27 cellular contexts compared by ENCODE assay signal in genomic region chr1:157951219-157951618, GRCh38. TPM values are rescaled to one million over a fixed set of nuclear protein-coding genes. Genes with fewer than 3 reads are reported as not detected.
A peak's percentile ranks its signal among the peaks of the same experiment; 100 is the strongest.
DNase-seq lines count a peak whose midpoint lies in the region; ATAC-seq, FAIRE-seq and TF ChIP-seq lines count a peak whose summit lies in the region.
"Had no signal": no experiment of that assay in that cellular context is flagged by ENCODE, and none has a peak within 500 bp of the region (broad histone marks: within the 10 kb centered on the region; RNA-seq: fewer than 3 reads in every experiment).

No MANE protein-coding gene starts in this region.

- CTCF ChIA-PET in A673 (lab: Charles Lee), result interaction anchor here (1.5 kb wide), 1 partner anchor 73 kb away, joined by 4 read pairs; no protein-coding TSS in a partner anchor

- no peaks in the 10 kb centered on the region for H3K4me1 ChIP-seq in mucosa of descending colon (ENCODE audit: low read depth)
- H3K4me1 ChIP-seq in A673 (ENCODE audit: insufficient read depth, low read length, poor library complexity, severe bottlenecking), result no peaks in the 10 kb centered on the region
- H3K4me1 ChIP-seq: A549, BE2C, BLaER1 had no signal

- no peak for TF ChIP-seq CTCF in bronchial epithelial cell (IDR thresholded peaks at IDR 0.05; ENCODE audit: insufficient read depth, low read length, severe bottlenecking)
- no peak for TF ChIP-seq CTCF in mucosa of descending colon (IDR thresholded peaks at IDR 0.05)
- TF ChIP-seq CTCF in A673 (conservative IDR thresholded peaks at IDR 0.05; ENCODE audit: low read depth, low read length), result no peak

- H3K27me3 ChIP-seq in bronchial epithelial cell (ENCODE audit: control insufficient read depth, insufficient read depth, low read length) (peaks cover 5% of the 10 kb centered on the region), A673 (replicated peaks; ENCODE audit: insufficient read depth, low read depth, low read length, poor library complexity) (no peaks in the 10 kb centered on the region)
- H3K27me3 ChIP-seq: BE2C, BLaER1 had no signal

- ATAC-seq in left colon (peak; percentile 63), mucosa of descending colon (peak; percentile 58), GM21717 (IDR thresholded peaks at IDR 0.05; ENCODE audit: unreplicated experiment) (no peak)
- ATAC-seq: A549, GM12878 had no signal

- H3K9me3 ChIP-seq in mucosa of descending colon (no peaks in the 10 kb centered on the region), A673 (ENCODE audit: low read depth, low read length, poor library complexity, severe bottlenecking) (no peaks in the 10 kb centered on the region)
- H3K9me3 ChIP-seq: A549, BE2C, BLaER1 had no signal

- H3K4me3 ChIP-seq in bronchial epithelial cell (ENCODE audit: low read depth, low read length) (no peak overlapping the region), mucosa of descending colon (no peak overlapping the region), A673 (ENCODE audit: low read depth, low read length, poor library complexity, severe bottlenecking) (no peak overlapping the region)
- H3K4me3 ChIP-seq: A549, BLaER1, GM12878 had no signal

- intact Hi-C loops in left colon (cut with DNase I, micrococcal nuclease) (no loop called here), mucosa of descending colon (cut with DNase I, micrococcal nuclease) (no loop called here), A673 (cut with micrococcal nuclease; ENCODE audit: unreplicated experiment) (no loop called here)

- H3K36me3 ChIP-seq in bronchial epithelial cell (ENCODE audit: control insufficient read depth, insufficient read depth, low read length) (no peaks in the 10 kb centered on the region), mucosa of descending colon (ENCODE audit: low read depth) (no peaks in the 10 kb centered on the region), A673 (ENCODE audit: insufficient read depth, low read length, poor library complexity, severe bottlenecking) (no peaks in the 10 kb centered on the region)
- H3K36me3 ChIP-seq: BE2C, BLaER1 had no signal

- DNase-seq in bronchial epithelial cell (ENCODE audit: low read depth), result no peak
- DNase-seq in left colon, result no peak
- no peak for DNase-seq in mucosa of descending colon
- no peak for DNase-seq in A673 (ENCODE audit: low spot score)
- DNase-seq in activated CD4-positive, alpha-beta T cell treated with anti-CD3 and anti-CD28 coated beads for 4 hours, result no peak
- DNase-seq: ACHN; BE2C; C1 segment of cervical spinal cord; CD4-positive, alpha-beta memory T cell; CD4-positive, CD25-positive, alpha-beta regulatory T cell; CD8-positive, alpha-beta memory T cell; COR-L47; DMS 273 treated with DMSO at 0.1 percent for 48 hours; DMS153; DMS53; DMS79; DND-41; EL; GDM1 had no signal

- no peak overlapping the region for H3K27ac ChIP-seq in A673 (ENCODE audit: low read depth, low read length, poor library complexity, severe bottlenecking)
- H3K27ac ChIP-seq: 22Rv1, A549, BLaER1 had no signal

- peak; percentile 52 for FAIRE-seq in bronchial epithelial cell (lab: Jason Lieb, UNC)
- FAIRE-seq: A549, GM12878, GM12892, GM18507, GM19239 had no signal

- POLR2A ChIA-PET in A673 (lab: Charles Lee; ENCODE audit: low non-redundant PET), result no interaction called here

- no TSS peak for BruUV-seq in A673 (replicated peaks; lab: Mats Ljungman, UMichigan)

RNA-seq across cellular contexts. Expression of gene KIRREL1, which starts 42.2 kb away (rescaled TPM):
- total RNA-seq in bronchial epithelial cell (20.2 and 24.2 TPM in 2 replicates), left colon (1 to 10 TPM; 5.6 to 9.2 TPM), mucosa of descending colon (10 to 100 TPM in 2 of 3 donors, 1 to 10 TPM in 1; 3.4 to 29.5 (median 13.5) TPM), A673 (2021) (187 and 211 TPM in 2 replicates)
- total RNA-seq: CD4-positive, alpha-beta memory T cell; CD4-positive, CD25-positive, alpha-beta regulatory T cell had no signal
